ENCODE assay signal across 1 cellular context in genomic region chr10:103757531-103758293, GRCh38.
TF ChIP-seq lines count a peak whose summit lies in the region.

No MANE protein-coding gene starts in this region.

TF ChIP-seq in A549, 52 proteins besides CTCF, POLR2A, EP300 and RAD21 (continued from another document):
- 0 out of 2 replicates have a peak, but pooled peaks have one; percentile 64 for TF ChIP-seq EHF (CRISPR knock-in tag; IDR thresholded peaks at IDR 0.05)
- TF ChIP-seq ZC3H11A (IDR thresholded peaks at IDR 0.05) = no peak
- no peak for TF ChIP-seq GATA3 (IDR thresholded peaks at IDR 0.05; ENCODE audit: borderline replicate concordance)
- TF ChIP-seq ZSCAN20 (CRISPR knock-in tag; IDR thresholded peaks at IDR 0.05) = 0 out of 2 replicates have a peak, but pooled peaks have one; percentile 8
- TF ChIP-seq NR3C1 (IDR thresholded peaks at IDR 0.05) = no peak
- TF ChIP-seq HOXB13 (CRISPR knock-in tag; IDR thresholded peaks at IDR 0.05; ENCODE audit: low read depth) = 0 out of 2 replicates have a peak, but pooled peaks have one; percentile 17
- TF ChIP-seq MYC (IDR thresholded peaks at IDR 0.05; ENCODE audit: borderline replicate concordance, low read length) = 0 out of 2 replicates have a peak, but pooled peaks have one; percentile 10
- no peak for TF ChIP-seq ZFP36 (IDR thresholded peaks at IDR 0.05; ENCODE audit: borderline replicate concordance, partially characterized antibody)
- no peak for TF ChIP-seq TFCP2L1 (CRISPR knock-in tag; IDR thresholded peaks at IDR 0.05)
- TF ChIP-seq KDM1A (IDR thresholded peaks at IDR 0.05; ENCODE audit: low read depth) = peak; percentile 86
- no peak; the same call in 1 of the 2 replicates for TF ChIP-seq HOXB5 (CRISPR knock-in tag; IDR thresholded peaks at IDR 0.05)
- TF ChIP-seq CBX8 (IDR thresholded peaks at IDR 0.05) = no peak
- no peak for TF ChIP-seq CBX2 (IDR thresholded peaks at IDR 0.05; ENCODE audit: borderline replicate concordance, low read depth)
- no peak for TF ChIP-seq FOSL2 (IDR thresholded peaks at IDR 0.05)
- no peak for TF ChIP-seq FOSL2 (CRISPR knock-in tag; IDR thresholded peaks at IDR 0.05)
